In the genomic region with DNA sequence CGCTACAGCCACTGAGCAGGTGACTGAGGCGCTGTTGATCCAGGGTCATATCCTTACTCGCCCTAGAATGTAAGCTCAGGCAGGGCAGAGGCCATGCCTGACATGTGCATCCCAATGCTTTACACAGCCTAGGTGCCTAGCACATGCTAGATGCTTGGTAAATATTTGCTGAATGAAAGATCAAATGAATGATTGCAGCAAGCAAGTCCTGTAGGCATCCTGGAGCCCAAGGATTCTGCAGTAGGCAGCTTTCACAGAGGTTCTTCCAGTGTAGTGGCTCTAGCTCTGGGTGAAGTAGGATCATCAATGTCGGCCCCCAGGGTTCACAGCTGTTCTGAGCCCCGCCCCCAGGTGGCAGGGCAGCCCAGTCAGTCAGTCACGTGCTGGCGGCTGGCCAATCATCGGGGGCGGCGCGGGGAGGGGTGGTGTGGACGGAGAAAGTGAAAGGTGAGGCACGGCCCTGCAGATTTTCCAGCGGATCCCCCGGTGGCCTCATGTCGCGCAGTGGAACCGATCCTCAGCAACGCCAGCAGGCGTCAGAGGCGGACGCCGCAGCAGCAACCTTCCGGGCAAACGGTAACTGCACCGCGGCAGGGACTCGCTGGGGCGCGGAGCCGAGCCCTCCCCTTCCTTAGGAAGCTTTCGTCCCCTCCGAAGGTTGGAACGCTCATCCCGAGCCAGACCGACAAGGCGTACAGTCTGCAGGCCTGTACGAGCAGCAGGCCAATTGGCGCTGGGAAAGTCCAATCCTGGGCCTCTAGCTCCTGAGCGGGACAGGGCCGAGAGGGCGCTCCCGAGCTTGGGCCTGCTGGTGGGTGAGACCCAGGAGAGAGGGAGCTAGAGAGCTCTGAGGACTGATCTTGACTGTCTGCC, we compare ENCODE assay signal across 8 cellular contexts. TPM values are rescaled to one million over a fixed set of nuclear protein-coding genes. Genes with fewer than 3 reads are reported as not detected.
DNase-seq lines count a peak whose midpoint lies in the region; ATAC-seq and TF ChIP-seq lines count a peak whose summit lies in the region.

A gene (plus strand): TSS at position 465 of the 873 bp plus-strand sequence. CDS start 30 bp downstream, at position 495.

- H3K27ac Mint-ChIP-seq in T-helper 17 cell: peak within 1 kb of the TSS; percentile 87

- H3K4me3 ChIP-seq in left ventricle myocardium inferior (peak within 1 kb of the TSS; percentile 88), psoas muscle (peak within 1 kb of the TSS; percentile 74), urinary bladder (ENCODE audit: low read depth, low read length) (peak within 1 kb of the TSS; percentile 59)

- ATAC-seq in HG02870 (IDR thresholded peaks at IDR 0.05; ENCODE audit: unreplicated experiment) (peak; percentile 86), T-helper 17 cell (peak; percentile 91), psoas muscle (peak; percentile 88 to 92 (median 90))

- DNase-seq in NCI-H146 (lab: John Stamatoyannopoulos, UW) (peak; percentile 97), T-helper 17 cell (peak; percentile 93 to 95 (median 93)), amygdala (lab: John Stamatoyannopoulos, UW) (peak; percentile 15 to 92 (median 78)), left ventricle myocardium inferior (peak; percentile 96), psoas muscle (peak; percentile 97)

- H3K36me3 Mint-ChIP-seq in T-helper 17 cell (ENCODE audit: low read depth): peaks cover 5% of the 10 kb centered on the region

- H3K27ac ChIP-seq in left ventricle myocardium inferior (replicated peaks) (peak within 1 kb of the TSS; percentile 98), psoas muscle (peak within 1 kb of the TSS; percentile 81), urinary bladder (ENCODE audit: low read depth) (peak within 1 kb of the TSS; percentile 62)

- peak within 1 kb of the TSS; percentile 95 for H3K4me3 Mint-ChIP-seq in T-helper 17 cell

- H3K4me1 ChIP-seq in left ventricle myocardium inferior (peaks cover 48% of the 10 kb centered on the region), psoas muscle (peaks cover 21% of the 10 kb centered on the region), urinary bladder (ENCODE audit: insufficient read depth) (peaks cover 2% of the 10 kb centered on the region)

- H3K9me3 ChIP-seq in T-helper 17 cell (ENCODE audit: control insufficient read depth, low read length, poor library complexity, severe bottlenecking): no peaks in the 10 kb centered on the region
- no peaks in the 10 kb centered on the region for H3K9me3 ChIP-seq in left ventricle myocardium inferior (replicated peaks)
- H3K9me3 ChIP-seq in psoas muscle: no peaks in the 10 kb centered on the region

- peak; percentile 74 for TF ChIP-seq POLR2A in GM15510 (IDR thresholded peaks at IDR 0.05; ENCODE audit: borderline replicate concordance, extremely low read depth, insufficient read length)

- no peaks in the 10 kb centered on the region for H3K27me3 Mint-ChIP-seq in T-helper 17 cell

- TF ChIP-seq CTCF in left ventricle myocardium inferior (IDR thresholded peaks at IDR 0.05; ENCODE audit: borderline replicate concordance) (peak; percentile 53), psoas muscle (IDR thresholded peaks at IDR 0.05) (peak; percentile 28)

- 4 to 6% (median 5%) methylated on average over 37 to 43 of the region's 43 CpGs for WGBS in psoas muscle, 3 donors
- WGBS in urinary bladder: 5% methylated on average over 43 of the region's 43 CpGs

- H3K27me3 ChIP-seq in left ventricle myocardium inferior (ENCODE audit: low read depth) (no peaks in the 10 kb centered on the region), psoas muscle (ENCODE audit: insufficient read depth in 3 of 3, low read length in 2 of 3) (no peaks in the 10 kb centered on the region)

- H3K36me3 ChIP-seq in left ventricle myocardium inferior: peaks cover 29% of the 10 kb centered on the region
- H3K36me3 ChIP-seq in psoas muscle (ENCODE audit: insufficient read depth in 1 of 2, low read depth in 1 of 2): peaks cover 0 to 34% of the 10 kb centered on the region in 2 donors
- no peaks in the 10 kb centered on the region for H3K36me3 ChIP-seq in urinary bladder (ENCODE audit: insufficient read depth)

- H3K4me1 Mint-ChIP-seq in T-helper 17 cell: peaks cover 24% of the 10 kb centered on the region

- intact Hi-C loops in left ventricle myocardium inferior (cut with micrococcal nuclease) (no loop called here), psoas muscle (cut with DNase I) (loop anchor here in 1 of 2 donors (5.0 kb wide), 1 partner anchor 56 kb away; no protein-coding TSS in a partner anchor)

RNA-seq across cellular contexts. Expression of the gene that starts here (rescaled TPM):
- 100 to 1,000 TPM; 155 to 208 TPM for total RNA-seq in T-helper 17 cell
- total RNA-seq in left ventricle myocardium inferior: 51.5 TPM
- 10 to 100 TPM; 16.5 to 40.6 (median 27.1) TPM for total RNA-seq in psoas muscle
- 10 to 100 TPM in 2 of 3 donors, 1 to 10 TPM in 1; 9.5 to 17.7 (median 15.7) TPM for polyA plus RNA-seq in psoas muscle
- total RNA-seq in urinary bladder: 25.4 TPM
- polyA plus RNA-seq in urinary bladder: 31.8 TPM

Comparison
In these comparisons a context has a peak if more than half of its experiments do, and no peak if none do; other contexts are left out.
1. Peak in every context shown above with its lines: DNase-seq, ATAC-seq, H3K4me3 ChIP-seq and H3K27ac ChIP-seq.